In genomic region chr11:130315354-130315970, GRCh38 we compare ENCODE assay signal across 8 cellular contexts.
DNase-seq lines count a peak whose midpoint lies in the region; ATAC-seq and TF ChIP-seq lines count a peak whose summit lies in the region.

No MANE protein-coding gene starts in this region.

- DNase-seq in GM12865 (ENCODE audit: low read depth) = peak; percentile 58
- DNase-seq in RWPE1 (ENCODE audit: low spot score) = no peak
- DNase-seq in activated naive CD8-positive, alpha-beta T cell treated with anti-CD3 and anti-CD28 coated beads, Interleukin-2, amount 50 U/mL, for 24 hours = peak; percentile 52
- DNase-seq in stimulated activated CD4-positive, alpha-beta T cell treated with anti-CD3 and anti-CD28 coated beads, Interleukin-15, amount 100 ng/mL, for 24 hours = peak; percentile 62
- DNase-seq in DMS 273 treated with DMSO at 0.1 percent for 48 hours (lab: John Stamatoyannopoulos, UW) = no peak

- peak overlapping the region; percentile 91 for H3K27ac Mint-ChIP-seq in activated naive CD8-positive, alpha-beta T cell treated with anti-CD3 and anti-CD28 coated beads, Interleukin-2, amount 50 U/mL, for 24 hours

- peaks cover 35% of the 10 kb centered on the region for H3K4me1 Mint-ChIP-seq in activated naive CD8-positive, alpha-beta T cell treated with anti-CD3 and anti-CD28 coated beads, Interleukin-2, amount 50 U/mL, for 24 hours

- ATAC-seq in HG02642 (IDR thresholded peaks at IDR 0.05; ENCODE audit: poor library complexity, unreplicated experiment) (peak; percentile 36), HG03469 (IDR thresholded peaks at IDR 0.05; ENCODE audit: unreplicated experiment) (no peak)
- peak; percentile 29 for ATAC-seq in activated naive CD8-positive, alpha-beta T cell treated with anti-CD3 and anti-CD28 coated beads, Interleukin-2, amount 50 U/mL, for 24 hours

- TF ChIP-seq CTCF in GM12865 (IDR thresholded peaks at IDR 0.05; ENCODE audit: insufficient read depth, low read depth, low read length, missing control alignments) (peak; percentile 37), RWPE1 (conservative IDR thresholded peaks at IDR 0.05; ENCODE audit: low read depth) (no peak)

- CTCF ChIA-PET in RWPE1 (lab: Yijun Ruan, JAX) = no interaction called here

- no peaks in the 10 kb centered on the region for H3K9me3 Mint-ChIP-seq in activated naive CD8-positive, alpha-beta T cell treated with anti-CD3 and anti-CD28 coated beads, Interleukin-2, amount 50 U/mL, for 24 hours

- POLR2A ChIA-PET in RWPE1 (lab: Yijun Ruan, JAX; ENCODE audit: low non-redundant PET) = no interaction called here

- H3K36me3 Mint-ChIP-seq in activated naive CD8-positive, alpha-beta T cell treated with anti-CD3 and anti-CD28 coated beads, Interleukin-2, amount 50 U/mL, for 24 hours (ENCODE audit: low read depth) = no peaks in the 10 kb centered on the region

- peak overlapping the region; percentile 92 for H3K27ac ChIP-seq in RWPE1

- no peaks in the 10 kb centered on the region for H3K27me3 Mint-ChIP-seq in activated naive CD8-positive, alpha-beta T cell treated with anti-CD3 and anti-CD28 coated beads, Interleukin-2, amount 50 U/mL, for 24 hours

- H3K9me3 ChIP-seq in iPS-18c (ENCODE audit: control insufficient read depth, insufficient read depth, low read length) = no peaks in the 10 kb centered on the region

- H3K4me3 ChIP-seq in GM12865 (ENCODE audit: low read depth, low read length) (peak overlapping the region; percentile 70), iPS-18c (ENCODE audit: insufficient read depth, low read depth, low read length) (peak overlapping the region; percentile 50)

- H3K4me3 Mint-ChIP-seq in activated naive CD8-positive, alpha-beta T cell treated with anti-CD3 and anti-CD28 coated beads, Interleukin-2, amount 50 U/mL, for 24 hours = peak overlapping the region; percentile 85

Comparison
In these comparisons a context has a peak if more than half of its experiments do, and no peak if none do; other contexts are left out.
1. DNase-seq: peak in GM12865 (single experiment), activated naive CD8-positive, alpha-beta T cell treated with anti-CD3 and anti-CD28 coated beads, Interleukin-2, amount 50 U/mL, for 24 hours (single experiment) and stimulated activated CD4-positive, alpha-beta T cell treated with anti-CD3 and anti-CD28 coated beads, Interleukin-15, amount 100 ng/mL, for 24 hours (single experiment); none in RWPE1 (single experiment) and DMS 273 treated with DMSO at 0.1 percent for 48 hours (single experiment).